ENCODE assay signal across 9 cellular contexts in genomic region chr1:8421721-8422120, GRCh38.
A peak's percentile ranks its signal among the peaks of the same experiment; 100 is the strongest.
DNase-seq lines count a peak whose midpoint lies in the region; ATAC-seq and TF ChIP-seq lines count a peak whose summit lies in the region.
"Had no signal": no experiment of that assay in that cellular context is flagged by ENCODE, and none has a peak within 500 bp of the region (broad histone marks: within the 10 kb centered on the region; RNA-seq: fewer than 3 reads in every experiment).

No MANE protein-coding gene starts in this region.

- H4K20me1 ChIP-seq in BLaER1 treated with 17β-estradiol and CSF1 and Interleukin-3, amounts not matched to agents 10 nM and 100 nM: peaks cover 73 to 99% (median 98%) of the 10 kb centered on the region in 11 experiments

- TF ChIP-seq POLR2A in Peyer's patch (IDR thresholded peaks at IDR 0.05) (no peak), prostate gland (IDR thresholded peaks at IDR 0.05) (no peak)

- H3K4me1 ChIP-seq in BLaER1 treated with 17β-estradiol and CSF1 and Interleukin-3, amounts not matched to agents 10 nM and 100 nM: peaks cover 77 to 96% (median 84%) of the 10 kb centered on the region in 10 experiments
- peaks cover 3 to 69% (median 20%) of the 10 kb centered on the region in 4 donors for H3K4me1 ChIP-seq in Peyer's patch
- H3K4me1 ChIP-seq in prostate gland (replicated peaks): peaks cover 33% of the 10 kb centered on the region

- peaks cover 0 to 13% (median 0%) of the 10 kb centered on the region in 3 donors for H3K36me3 Mint-ChIP-seq in immature natural killer cell

- H3K9ac ChIP-seq in BLaER1 treated with 17β-estradiol and CSF1 and Interleukin-3, amounts not matched to agents 10 nM and 100 nM: peak overlapping the region; percentile 6 to 93 (median 84); a peak in 15 of 22 replicates

- H3K4me1 Mint-ChIP-seq in immature natural killer cell: peaks cover 27 to 36% of the 10 kb centered on the region in 2 donors

- in situ Hi-C loops in KBM-7 (cut with MboI; ENCODE audit: low pct_unique_long_range_greater_than_20kb, low sequenced_read_pairs): no loop called here

- H3K9me3 Mint-ChIP-seq in immature natural killer cell: no peaks in the 10 kb centered on the region

- TF ChIP-seq CTCF in Peyer's patch (IDR thresholded peaks at IDR 0.05): no peak
- no peak for TF ChIP-seq CTCF in fibroblast of the aortic adventitia (IDR thresholded peaks at IDR 0.05; ENCODE audit: insufficient read depth, low read length)
- TF ChIP-seq CTCF in prostate gland (IDR thresholded peaks at IDR 0.05): no peak

- peak overlapping the region; percentile 68 to 87 (median 76); a peak in 19 of 20 replicates for H3K4me3 ChIP-seq in BLaER1 treated with 17β-estradiol and CSF1 and Interleukin-3, amounts not matched to agents 10 nM and 100 nM
- H3K4me3 ChIP-seq in Peyer's patch: peak overlapping the region; percentile 67 to 91 (median 76)
- H3K4me3 ChIP-seq in fibroblast of the aortic adventitia (ENCODE audit: low read depth, low read length): peak overlapping the region; percentile 88
- H3K4me3 ChIP-seq in prostate gland: peak overlapping the region; percentile 79 to 84

- 15% methylated on average over 6 of the region's 6 CpGs for WGBS in prostate gland

- peaks cover 0 to 23% (median 0%) of the 10 kb centered on the region in 11 experiments; a peak in 7 of 22 replicates for H3K27me3 ChIP-seq in BLaER1 treated with 17β-estradiol and CSF1 and Interleukin-3, amounts not matched to agents 10 nM and 100 nM
- H3K27me3 ChIP-seq in Peyer's patch (no peaks in the 10 kb centered on the region), prostate gland (replicated peaks; ENCODE audit: insufficient read depth) (no peaks in the 10 kb centered on the region)

- no peak for ATAC-seq in GM18502 (IDR thresholded peaks at IDR 0.05; ENCODE audit: poor library complexity, unreplicated experiment)

- peak overlapping the region in 4 of 11 experiments; percentile 75 to 91 (median 88); a peak in 5 of 22 replicates for H3K27ac ChIP-seq in BLaER1 treated with 17β-estradiol and CSF1 and Interleukin-3, amounts not matched to agents 10 nM and 100 nM
- H3K27ac ChIP-seq in Peyer's patch: peak overlapping the region; percentile 92 to 100 (median 98)
- peak overlapping the region; percentile 93 to 98 for H3K27ac ChIP-seq in prostate gland

- DNase-seq in Peyer's patch: no peak
- DNase-seq in fibroblast of the aortic adventitia (ENCODE audit: low read depth): peak; percentile 48
- no peak for DNase-seq in prostate gland (ENCODE audit: low spot score)
- DNase-seq in KBM-7: no peak
- no peak for DNase-seq in immature natural killer cell
- no peak for DNase-seq in activated CD4-positive, alpha-beta T cell treated with anti-CD3 and anti-CD28 coated beads, Interleukin-2, amount 50 U/mL, for 48 hours
- DNase-seq: GDM1 had no signal

- H3K4me3 Mint-ChIP-seq in immature natural killer cell: no peak overlapping the region

- peak overlapping the region; percentile 86 to 99 (median 98) for H3K4me2 ChIP-seq in BLaER1 treated with 17β-estradiol and CSF1 and Interleukin-3, amounts not matched to agents 10 nM and 100 nM

- no peak overlapping the region for H3K27ac Mint-ChIP-seq in immature natural killer cell

- H3K36me3 ChIP-seq in BLaER1 treated with 17β-estradiol and CSF1 and Interleukin-3, amounts not matched to agents 10 nM and 100 nM: peaks cover 36 to 50% (median 44%) of the 10 kb centered on the region in 11 experiments
- peaks cover 0 to 12% (median 0%) of the 10 kb centered on the region in 3 donors for H3K36me3 ChIP-seq in Peyer's patch
- no peaks in the 10 kb centered on the region for H3K36me3 ChIP-seq in prostate gland

- H3K27me3 Mint-ChIP-seq in immature natural killer cell (ENCODE audit: low read depth in 3 of 3): peaks cover 0 to 18% (median 4%) of the 10 kb centered on the region in 3 donors

- H3K9me3 ChIP-seq in BLaER1 treated with 17β-estradiol and CSF1 and Interleukin-3, amounts not matched to agents 10 nM and 100 nM (replicated peaks in 1 of 11): no peaks in the 10 kb centered on the region
- H3K9me3 ChIP-seq in Peyer's patch: no peaks in the 10 kb centered on the region
- no peaks in the 10 kb centered on the region for H3K9me3 ChIP-seq in prostate gland

- intact Hi-C loops in prostate gland (cut with DNase I): loop anchor here (5.0 kb wide), 2 partner anchors 36 to 59 kb away; no protein-coding TSS in a partner anchor
